In the genomic region with DNA sequence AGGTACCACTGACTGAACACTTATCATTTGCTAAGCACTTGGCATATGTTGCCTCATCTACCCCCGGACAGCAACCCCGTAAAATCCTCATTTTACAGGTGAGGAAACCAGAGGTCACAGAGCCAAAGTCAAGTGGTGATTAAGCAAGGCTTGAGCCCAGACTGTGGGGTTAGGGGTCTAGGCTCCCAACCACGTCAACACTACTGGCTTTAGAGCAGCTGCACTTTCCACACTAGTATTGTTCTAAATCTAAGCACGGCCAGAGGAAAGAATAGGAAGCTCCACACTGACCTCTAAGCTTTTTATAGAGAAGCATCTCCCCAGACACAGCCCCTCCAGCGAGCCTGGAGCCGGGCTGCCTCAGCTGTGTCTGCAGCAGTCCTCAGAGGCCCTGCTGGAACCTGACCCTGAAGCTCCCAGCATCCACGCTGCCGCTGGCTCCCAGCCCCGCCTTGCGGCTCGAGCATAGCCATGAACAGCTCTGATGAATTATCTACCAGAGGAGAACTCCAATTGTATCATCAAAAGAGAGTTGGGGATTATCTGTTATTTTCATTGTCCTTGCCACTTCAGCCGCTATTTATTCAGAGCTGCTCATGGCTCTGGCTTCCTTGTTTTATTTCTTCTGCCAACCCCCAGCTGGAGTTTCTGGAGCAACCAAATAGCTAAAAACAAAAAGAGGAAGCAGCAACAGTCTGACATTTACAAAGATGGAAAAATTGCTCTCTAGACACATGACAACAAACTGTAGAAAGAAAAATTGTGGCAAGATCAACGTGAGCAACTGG, we compare ENCODE assay signal across 8 cellular contexts.
DNase-seq lines count a peak whose midpoint lies in the region; ATAC-seq and TF ChIP-seq lines count a peak whose summit lies in the region.

No MANE protein-coding gene starts in this region.

- peak overlapping the region; percentile 81 for H2AFZ ChIP-seq in IMR-90 (replicated peaks; ENCODE audit: low read length, poor library complexity)

- H2AK5ac ChIP-seq in IMR-90 (ENCODE audit: low read depth, low read length), result peak overlapping the region; percentile 99

- peak overlapping the region; percentile 98 for H2BK20ac ChIP-seq in IMR-90 (ENCODE audit: low read depth, low read length)

- H3K27ac ChIP-seq in IMR-90 (ENCODE audit: insufficient read depth, low read length), result peak overlapping the region; percentile 91
- peak overlapping the region; percentile 28 for H3K27ac ChIP-seq in SK-N-MC

- no peaks in the 10 kb centered on the region for H3K27me3 ChIP-seq in IMR-90 (ENCODE audit: control insufficient read depth, insufficient read depth, low read length)

- CTCF ChIA-PET in IMR-90 (lab: Yijun Ruan, JAX), result interaction anchor here (0.8 to 1.2 kb wide), 3 partner anchors 43 to 64 kb away, joined by 5 to 6 read pairs (median 5); a partner anchor contains a TSS

- H3K36me3 ChIP-seq in IMR-90 (ENCODE audit: control insufficient read depth, insufficient read depth, low read length) (no peaks in the 10 kb centered on the region), SK-N-MC (ENCODE audit: insufficient read depth, low read length) (no peaks in the 10 kb centered on the region)

- H3K79me1 ChIP-seq in IMR-90 (ENCODE audit: low read depth in 1 of 2, low read length in 2 of 2), result peaks cover 29 to 58% of the 10 kb centered on the region in 2 experiments

- H3K4me1 ChIP-seq in IMR-90 (ENCODE audit: control insufficient read depth, insufficient read depth, low read length), result peaks cover 39% of the 10 kb centered on the region

- POLR2A ChIA-PET in IMR-90 (lab: Charles Lee; ENCODE audit: unreplicated experiment), result interaction anchor here (0.6 to 1.9 kb wide), 5 partner anchors 9 to 64 kb away, joined by 3 to 7 read pairs (median 5); a partner anchor contains a TSS

- TF ChIP-seq POLR2A in IMR-90 (IDR thresholded peaks at IDR 0.05; ENCODE audit: low read depth, low read length), result no peak

- peak overlapping the region; percentile 99 for H4K91ac ChIP-seq in IMR-90 (ENCODE audit: insufficient read depth, low read depth, low read length)

- H3K9me1 ChIP-seq in IMR-90 (ENCODE audit: insufficient read depth, low read length), result peaks cover 27% of the 10 kb centered on the region

- ATAC-seq in IMR-90 (ENCODE audit: low read depth) (peak; percentile 64), HG03097 (IDR thresholded peaks at IDR 0.05; ENCODE audit: low FRiP score, unreplicated experiment) (no peak), HG03135 (IDR thresholded peaks at IDR 0.05; ENCODE audit: unreplicated experiment) (no peak)

- WGBS in IMR-90 (ENCODE audit: extremely low coverage in 2 of 2, insufficient read length in 1 of 2), 2 experiments, result no CpG with 5 or more reads among the region's 13 CpGs

- in situ Hi-C loops in IMR-90 (cut with MboI; ENCODE audit: low sequenced_read_pairs), result no loop called here

- peak overlapping the region; percentile 97 for H2AK9ac ChIP-seq in IMR-90 (replicated peaks; ENCODE audit: low read depth, low read length, poor library complexity)

- peak overlapping the region; percentile 90 for H3K56ac ChIP-seq in IMR-90 (ENCODE audit: extremely low read depth, insufficient read depth, low read length)

- intact Hi-C loops in IMR-90 (cut with micrococcal nuclease) (no loop called here), posterior vena cava (cut with DNase I) (loop anchor here in 1 of 2 donors (10.0 kb wide), 1 partner anchor 52 kb away; no protein-coding TSS in a partner anchor)

- H3K4me1 Mint-ChIP-seq in glutamatergic neuron (ENCODE audit: low read depth, unreplicated experiment), result peaks cover 54% of the 10 kb centered on the region

- H3K9me3 Mint-ChIP-seq in glutamatergic neuron (ENCODE audit: unreplicated experiment), result peaks cover 10% of the 10 kb centered on the region

- H2BK120ac ChIP-seq in IMR-90 (ENCODE audit: low read depth, low read length), result peak overlapping the region; percentile 99

- no peaks in the 10 kb centered on the region for H3K9me3 ChIP-seq in IMR-90 (ENCODE audit: control insufficient read depth, insufficient read depth, low read length)
- H3K9me3 ChIP-seq in SK-N-MC (ENCODE audit: low read depth, low read length), result no peaks in the 10 kb centered on the region

- dilution Hi-C loops in IMR-90 (cut with HindIII; ENCODE audit: low sequenced_read_pairs, unreplicated experiment), result no loop called here

- peak overlapping the region; percentile 99 for H3K27ac Mint-ChIP-seq in glutamatergic neuron (ENCODE audit: unreplicated experiment)

- TF ChIP-seq CTCF in IMR-90 (conservative IDR thresholded peaks at IDR 0.05; ENCODE audit: low read depth, low read length) (no peak; the same call in 1 of the 2 replicates), glutamatergic neuron (IDR thresholded peaks at IDR 0.05; ENCODE audit: partially characterized antibody, unreplicated experiment) (no peak)

- peak overlapping the region; percentile 39 for H3K4me2 ChIP-seq in IMR-90 (ENCODE audit: low read depth, low read length)

- DNase-seq in IMR-90 (peak; percentile 78), SK-N-MC (ENCODE audit: low read depth, low spot score) (no peak), glutamatergic neuron (peak; percentile 75), posterior vena cava (ENCODE audit: low spot score) (peak; percentile 96)
- DNase-seq in activated effector memory CD4-positive, alpha-beta T cell treated with Interleukin-2 at 50 U/mL for 16 hours, result no peak
- no peak for DNase-seq in effector CD8-positive, alpha-beta T cell (lab: John Stamatoyannopoulos, UW)

- BruUV-seq in IMR-90 (replicated peaks; lab: Mats Ljungman, UMichigan), result no TSS peak

- peak overlapping the region; percentile 79 to 96 for H4K8ac ChIP-seq in IMR-90 (ENCODE audit: low read depth in 2 of 2, low read length in 2 of 2)

- H3K14ac ChIP-seq in IMR-90 (replicated peaks; ENCODE audit: low read depth, low read length), result peak overlapping the region; percentile 99

- H3K23ac ChIP-seq in IMR-90 (ENCODE audit: low read depth, low read length), result peak overlapping the region; percentile 93

- peak overlapping the region; percentile 99 for H2BK5ac ChIP-seq in IMR-90 (ENCODE audit: low read depth, low read length, poor library complexity, severe bottlenecking)

- H3K18ac ChIP-seq in IMR-90 (ENCODE audit: low read depth, low read length), result peak overlapping the region; percentile 87

- H3K27me3 Mint-ChIP-seq in glutamatergic neuron (ENCODE audit: unreplicated experiment), result peaks cover 7% of the 10 kb centered on the region

- H3K36me3 Mint-ChIP-seq in glutamatergic neuron (ENCODE audit: unreplicated experiment), result peaks cover 5% of the 10 kb centered on the region

- H3K4me3 ChIP-seq in IMR-90 (ENCODE audit: insufficient read depth, low read depth, low read length), result no peak overlapping the region
- no peak overlapping the region for H3K4me3 ChIP-seq in SK-N-MC

- TF ChIP-seq RAD21 in IMR-90 (IDR thresholded peaks at IDR 0.05; ENCODE audit: low read length), result peak; percentile 24; the same call in 1 of the 2 replicates

- peak overlapping the region; percentile 85 for H4K5ac ChIP-seq in IMR-90 (ENCODE audit: low read depth, low read length)

- H3K4ac ChIP-seq in IMR-90 (ENCODE audit: low read depth, low read length), result peak overlapping the region; percentile 99

- H3K4me3 Mint-ChIP-seq in glutamatergic neuron (ENCODE audit: unreplicated experiment), result peak overlapping the region; percentile 90

- peak overlapping the region; percentile 51 for H3K9ac ChIP-seq in IMR-90 (ENCODE audit: low read depth, low read length)
- no peak overlapping the region for H3K9ac ChIP-seq in SK-N-MC (ENCODE audit: insufficient read length)

- no peaks in the 10 kb centered on the region for H4K20me1 ChIP-seq in IMR-90 (ENCODE audit: insufficient read depth, low read length)

- peak overlapping the region; percentile 99 for H2BK15ac ChIP-seq in IMR-90 (ENCODE audit: low read depth, low read length)

TF ChIP-seq in IMR-90, 13 proteins besides CTCF, POLR2A, EP300 and RAD21:
- TF ChIP-seq FOS (IDR thresholded peaks at IDR 0.05; ENCODE audit: low read depth, low read length), result no peak
- no peak for TF ChIP-seq RCOR1 (IDR thresholded peaks at IDR 0.05; ENCODE audit: insufficient replicate concordance, low read length)
- TF ChIP-seq CHD1 (IDR thresholded peaks at IDR 0.05; ENCODE audit: low read depth, low read length), result no peak
- no peak for TF ChIP-seq MXI1 (IDR thresholded peaks at IDR 0.05; ENCODE audit: borderline replicate concordance, low read depth, low read length)
- no peak for TF ChIP-seq RFX5 (IDR thresholded peaks at IDR 0.05; ENCODE audit: low read depth, low read length)
- TF ChIP-seq CEBPB (IDR thresholded peaks at IDR 0.05; ENCODE audit: low read depth, low read length), result no peak
- no peak for TF ChIP-seq NFE2L2 (IDR thresholded peaks at IDR 0.05; ENCODE audit: low read depth, low read length)
- TF ChIP-seq, protein P1, sequence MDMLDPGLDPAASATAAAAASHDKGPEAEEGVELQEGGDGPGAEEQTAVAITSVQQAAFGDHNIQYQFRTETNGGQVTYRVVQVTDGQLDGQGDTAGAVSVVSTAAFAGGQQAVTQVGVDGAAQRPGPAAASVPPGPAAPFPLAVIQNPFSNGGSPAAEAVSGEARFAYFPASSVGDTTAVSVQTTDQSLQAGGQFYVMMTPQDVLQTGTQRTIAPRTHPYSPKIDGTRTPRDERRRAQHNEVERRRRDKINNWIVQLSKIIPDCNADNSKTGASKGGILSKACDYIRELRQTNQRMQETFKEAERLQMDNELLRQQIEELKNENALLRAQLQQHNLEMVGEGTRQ (IDR thresholded peaks at IDR 0.05; ENCODE audit: low read depth, low read length), result no peak
- TF ChIP-seq BHLHE40 (IDR thresholded peaks at IDR 0.05; ENCODE audit: low read depth, low read length), result no peak
- no peak for TF ChIP-seq MAFK (IDR thresholded peaks at IDR 0.05; ENCODE audit: low read depth, low read length)
- TF ChIP-seq SMC3 (IDR thresholded peaks at IDR 0.05; ENCODE audit: low read depth, low read length), result no peak
- TF ChIP-seq MAZ (IDR thresholded peaks at IDR 0.05; ENCODE audit: borderline replicate concordance, low read depth, low read length), result no peak
- TF ChIP-seq, protein P2, sequence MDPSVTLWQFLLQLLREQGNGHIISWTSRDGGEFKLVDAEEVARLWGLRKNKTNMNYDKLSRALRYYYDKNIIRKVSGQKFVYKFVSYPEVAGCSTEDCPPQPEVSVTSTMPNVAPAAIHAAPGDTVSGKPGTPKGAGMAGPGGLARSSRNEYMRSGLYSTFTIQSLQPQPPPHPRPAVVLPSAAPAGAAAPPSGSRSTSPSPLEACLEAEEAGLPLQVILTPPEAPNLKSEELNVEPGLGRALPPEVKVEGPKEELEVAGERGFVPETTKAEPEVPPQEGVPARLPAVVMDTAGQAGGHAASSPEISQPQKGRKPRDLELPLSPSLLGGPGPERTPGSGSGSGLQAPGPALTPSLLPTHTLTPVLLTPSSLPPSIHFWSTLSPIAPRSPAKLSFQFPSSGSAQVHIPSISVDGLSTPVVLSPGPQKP (IDR thresholded peaks at IDR 0.05; ENCODE audit: borderline replicate concordance, low read depth, low read length), result no peak

Comparison
In these comparisons a context has a peak if more than half of its experiments do, and no peak if none do; other contexts are left out.
1. DNase-seq: peak in IMR-90 (single experiment), glutamatergic neuron (single experiment) and posterior vena cava (single experiment); none in SK-N-MC (single experiment), activated effector memory CD4-positive, alpha-beta T cell treated with Interleukin-2 at 50 U/mL for 16 hours (single experiment) and effector CD8-positive, alpha-beta T cell (single experiment).